Comparison of ENCODE assay signal across 16 cellular contexts in genomic region chr1:69982992-69983391, GRCh38.
A peak's percentile ranks its signal among the peaks of the same experiment; 100 is the strongest.
DNase-seq lines count a peak whose midpoint lies in the region; ATAC-seq, FAIRE-seq and TF ChIP-seq lines count a peak whose summit lies in the region.
"Had no signal": no experiment of that assay in that cellular context is flagged by ENCODE, and none has a peak within 500 bp of the region (broad histone marks: within the 10 kb centered on the region; RNA-seq: fewer than 3 reads in every experiment).

No MANE protein-coding gene starts in this region.

- H3K56ac ChIP-seq in H1 (replicated peaks; ENCODE audit: insufficient read length, low read depth, low read length), result no peak overlapping the region

- H2BK12ac ChIP-seq in H1 (ENCODE audit: low read depth, low read length), result no peak overlapping the region

- H3K27me3 ChIP-seq in H1 (replicated peaks in 1 of 4; ENCODE audit: control insufficient read depth in 3 of 4, extremely low read depth in 1 of 4, insufficient read depth in 3 of 4, low read length in 3 of 4), result no peaks in the 10 kb centered on the region
- H3K27me3 ChIP-seq: BE2C had no signal

- H3K36me3 ChIP-seq in H1 (ENCODE audit: control insufficient read depth in 2 of 4, insufficient read depth in 4 of 4, low read length in 3 of 4), result no peaks in the 10 kb centered on the region
- H3K36me3 ChIP-seq: BE2C had no signal

- no peaks in the 10 kb centered on the region for H3K9me3 ChIP-seq in H1 (ENCODE audit: insufficient read depth in 2 of 2, low read depth in 1 of 2, low read length in 1 of 2)
- H3K9me3 ChIP-seq: BE2C had no signal

- peak; percentile 55 for DNase-seq in DMS53 (lab: John Stamatoyannopoulos, UW)
- peak; percentile 5 for DNase-seq in HTR-8/SVneo (ENCODE audit: insufficient read length, low spot score)
- no peak for DNase-seq in H1 (ENCODE audit: low read depth in 1 of 2, low spot score in 2 of 2)
- DNase-seq in non-pigmented ciliary epithelial cell (ENCODE audit: low read depth), result peak; percentile 55
- no peak for DNase-seq in DMS79 treated with DMSO at 0.1 percent for 48 hours (lab: John Stamatoyannopoulos, UW)
- DNase-seq: activated CD8-positive, alpha-beta memory T cell treated with anti-CD3 and anti-CD28 coated beads for 24 hours; activated gamma-delta T cell; BE2C; NCI-H146; NCI-H82; SHP77 treated with DMSO at 0.1 percent for 48 hours; stimulated activated CD4-positive, alpha-beta T cell treated with anti-CD3 and anti-CD28 coated beads, Interleukin-2, amount 100 ng/mL, for 48 hours had no signal

- no peak overlapping the region for H2BK15ac ChIP-seq in H1 (ENCODE audit: low read length)

- ATAC-seq in esophagus mucosa, result no peak
- ATAC-seq in HG02870 (IDR thresholded peaks at IDR 0.05; ENCODE audit: unreplicated experiment), result no peak
- no peak for ATAC-seq in GM21723 (IDR thresholded peaks at IDR 0.05; ENCODE audit: unreplicated experiment)
- ATAC-seq: K562 had no signal

- H2BK20ac ChIP-seq in H1 (ENCODE audit: low read length), result no peak overlapping the region

- H3K4me1 ChIP-seq in H1 (replicated peaks in 1 of 4; ENCODE audit: control insufficient read depth in 3 of 4, insufficient read depth in 4 of 4, low read length in 3 of 4), result no peaks in the 10 kb centered on the region
- H3K4me1 ChIP-seq: BE2C had no signal

- CTCF ChIA-PET in H1 (lab: Charles Lee; ENCODE audit: partially characterized antibody), result no interaction called here

- no peak overlapping the region for H3K4ac ChIP-seq in H1 (replicated peaks; ENCODE audit: insufficient read length, low read depth, low read length)

- no peak for TF ChIP-seq POLR2A in H1 (IDR thresholded peaks at IDR 0.05; ENCODE audit: control extremely low read depth in 1 of 2, low read depth in 2 of 2, low read length in 2 of 2)

- TF ChIP-seq RAD21 in H1 (IDR thresholded peaks at IDR 0.05 in 1 of 2, conservative IDR thresholded peaks at IDR 0.05 in 1 of 2; ENCODE audit: low read depth in 2 of 2, low read length in 2 of 2), result no peak

- no peak overlapping the region for H3K27ac ChIP-seq in H1 (ENCODE audit: low read depth, low read length)

- H2AFZ ChIP-seq in H1 (ENCODE audit: low read length), result peak overlapping the region; percentile 13; the same call in 1 of the 2 replicates

- no peaks in the 10 kb centered on the region for H3K79me2 ChIP-seq in H1 (ENCODE audit: control insufficient read depth in 1 of 2, insufficient read depth in 2 of 2, low read length in 2 of 2)

- no peak overlapping the region for H4K91ac ChIP-seq in H1 (replicated peaks; ENCODE audit: insufficient read length, low read length)

- no peak overlapping the region for H3K4me3 ChIP-seq in H1 (ENCODE audit: extremely low read depth in 1 of 4, insufficient read depth in 2 of 4, low read depth in 3 of 4, low read length in 4 of 4)
- H3K4me3 ChIP-seq: K562 had no signal

- FAIRE-seq in HTR-8/SVneo (lab: Jason Lieb, UNC) (no peak), H1 (lab: Jason Lieb, UNC) (no peak)
- FAIRE-seq: K562 had no signal

- H3K18ac ChIP-seq in H1 (ENCODE audit: extremely low read depth, low read length), result no peak overlapping the region

- POLR2A ChIA-PET in H1 (lab: Charles Lee; ENCODE audit: partially characterized antibody), result no interaction called here

- no peaks in the 10 kb centered on the region for H4K20me1 ChIP-seq in H1 (replicated peaks in 1 of 2; ENCODE audit: control insufficient read depth in 1 of 2, insufficient read depth in 2 of 2, low read length in 2 of 2)

- no peak overlapping the region for H4K8ac ChIP-seq in H1 (ENCODE audit: extremely low read depth, insufficient read depth, low read length)

- no peaks in the 10 kb centered on the region for H3K23me2 ChIP-seq in H1 (ENCODE audit: low read depth, low read length)

- no peak overlapping the region for H3K9ac ChIP-seq in H1 (replicated peaks in 1 of 4; ENCODE audit: extremely low read depth in 1 of 4, low read depth in 3 of 4, low read length in 3 of 4)

- no peak overlapping the region for H3K4me2 ChIP-seq in H1 (ENCODE audit: insufficient read depth in 1 of 2, low read depth in 2 of 2, low read length in 2 of 2)

- no peak overlapping the region for H2BK5ac ChIP-seq in H1 (ENCODE audit: low read depth, low read length)

- H3K14ac ChIP-seq in H1 (ENCODE audit: insufficient read length), result no peak overlapping the region

- no peak overlapping the region for H2BK120ac ChIP-seq in H1 (replicated peaks; ENCODE audit: low read depth, low read length)

- H3K23ac ChIP-seq in H1 (ENCODE audit: insufficient read length), result no peak overlapping the region

- H3K79me1 ChIP-seq in H1 (ENCODE audit: low read depth, low read length), result no peaks in the 10 kb centered on the region

- WGBS in H1 (ENCODE audit: extremely low coverage in 1 of 2, insufficient coverage in 1 of 2, insufficient read length in 1 of 2, insufficient replicate concordance in 2 of 2, low coverage in 1 of 2, low lambda C conversion rate in 2 of 2, missing lambda C conversion rate in 1 of 2), 2 experiments, result 79% methylated on average over 1 of the region's 1 CpG; no CpG with 5 or more reads in 1 of the 2 experiments

- no peak for TF ChIP-seq EP300 in H1 (IDR thresholded peaks at IDR 0.05; ENCODE audit: borderline replicate concordance in 1 of 2, low read depth in 2 of 2, low read length in 2 of 2)

- H4K5ac ChIP-seq in H1 (ENCODE audit: insufficient read length, low read depth, low read length), result no peak overlapping the region

- no peak overlapping the region for H2AK5ac ChIP-seq in H1 (ENCODE audit: low read depth, low read length)

- no peak for TF ChIP-seq CTCF in H1 (IDR thresholded peaks at IDR 0.05; ENCODE audit: control extremely low read depth in 1 of 3, insufficient read depth in 1 of 3, low read depth in 1 of 3, low read length in 3 of 3)

TF ChIP-seq in H1, 55 proteins besides CTCF, POLR2A, EP300 and RAD21:
- no peak for TF ChIP-seq ATF3 (IDR thresholded peaks at IDR 0.05; ENCODE audit: insufficient read depth, low read depth, low read length)

Comparison
In these comparisons a context has a peak if more than half of its experiments do, and no peak if none do; other contexts are left out.
1. DNase-seq: peak in DMS53 (single experiment), HTR-8/SVneo (single experiment) and non-pigmented ciliary epithelial cell (single experiment); none in H1 (0 of 2) and DMS79 treated with DMSO at 0.1 percent for 48 hours (single experiment).